ENCODE assay signal across 1 cellular context in genomic region chr17:49049265-49049664, GRCh38.
TF ChIP-seq lines count a peak whose summit lies in the region.

No MANE protein-coding gene starts in this region.

TF ChIP-seq in WTC11, 78 proteins besides CTCF, POLR2A, EP300 and RAD21 (continued from another document):
- no peak for TF ChIP-seq SOX15 (CRISPR knock-in tag; IDR thresholded peaks at IDR 0.05)
- TF ChIP-seq NR1H2 (CRISPR knock-in tag; IDR thresholded peaks at IDR 0.05): no peak
- no peak for TF ChIP-seq TP53 (CRISPR knock-in tag; IDR thresholded peaks at IDR 0.05)
- no peak for TF ChIP-seq ZNF263 (CRISPR knock-in tag; IDR thresholded peaks at IDR 0.05; ENCODE audit: low read depth)
- no peak for TF ChIP-seq ZNF138 (CRISPR knock-in tag; conservative IDR thresholded peaks at IDR 0.05)
- TF ChIP-seq ZBTB21 (CRISPR knock-in tag; IDR thresholded peaks at IDR 0.05; ENCODE audit: borderline replicate concordance): no peak
- TF ChIP-seq MLX (CRISPR knock-in tag; IDR thresholded peaks at IDR 0.05): no peak
- no peak for TF ChIP-seq E2F5 (CRISPR knock-in tag; IDR thresholded peaks at IDR 0.05)
- no peak for TF ChIP-seq STAT6 (CRISPR knock-in tag; conservative IDR thresholded peaks at IDR 0.05; ENCODE audit: low read depth)
- TF ChIP-seq MXD4 (CRISPR knock-in tag; IDR thresholded peaks at IDR 0.05; ENCODE audit: borderline replicate concordance): no peak
- TF ChIP-seq ZNF425 (CRISPR knock-in tag; conservative IDR thresholded peaks at IDR 0.05): no peak
- no peak for TF ChIP-seq ATF2 (CRISPR knock-in tag; IDR thresholded peaks at IDR 0.05; ENCODE audit: borderline replicate concordance, low read depth)
- no peak for TF ChIP-seq USF1 (CRISPR knock-in tag; IDR thresholded peaks at IDR 0.05)
- no peak for TF ChIP-seq PRDM15 (CRISPR knock-in tag; IDR thresholded peaks at IDR 0.05)
- TF ChIP-seq ZNF532 (CRISPR knock-in tag; IDR thresholded peaks at IDR 0.05; ENCODE audit: borderline replicate concordance): no peak
- no peak for TF ChIP-seq CDX4 (CRISPR knock-in tag; IDR thresholded peaks at IDR 0.05; ENCODE audit: borderline replicate concordance)
